10 cellular contexts compared by ENCODE assay signal in genomic region chr6:13413906-13414555, GRCh38.
DNase-seq lines count a peak whose midpoint lies in the region; ATAC-seq, FAIRE-seq and TF ChIP-seq lines count a peak whose summit lies in the region.
"Had no signal": no experiment of that assay in that cellular context is flagged by ENCODE, and none has a peak within 500 bp of the region (broad histone marks: within the 10 kb centered on the region; RNA-seq: fewer than 3 reads in every experiment).

No MANE protein-coding gene starts in this region.

- H3K36me3 ChIP-seq in gastroesophageal sphincter (no peaks in the 10 kb centered on the region), neural progenitor cell (no peaks in the 10 kb centered on the region)
- H3K36me3 ChIP-seq: BE2C had no signal

- H3K27ac Mint-ChIP-seq in neural progenitor cell: no peak overlapping the region

- no peak overlapping the region for H2AFZ ChIP-seq in neural progenitor cell (replicated peaks)

- H3K4me1 Mint-ChIP-seq in neural progenitor cell: peaks cover 47% of the 10 kb centered on the region

- TF ChIP-seq CTCF in A549 (IDR thresholded peaks at IDR 0.05) (no peak), gastroesophageal sphincter (IDR thresholded peaks at IDR 0.05) (no peak), neural progenitor cell (IDR thresholded peaks at IDR 0.05) (no peak)

- ATAC-seq in A549 (peak in 1 of 2 experiments; percentile 22; a peak in 2 of 6 replicates), SK-N-SH treated with all-trans-retinoic acid at 6 μM for 48 hours (peak; percentile 28; the same call in 2 of the 3 replicates), gastroesophageal sphincter (peak; percentile 48), HG03342 (IDR thresholded peaks at IDR 0.05; ENCODE audit: unreplicated experiment) (no peak)

- no peak for TF ChIP-seq RAD21 in A549 (conservative IDR thresholded peaks at IDR 0.05 in 1 of 2, IDR thresholded peaks at IDR 0.05 in 1 of 2)

- H3K9me3 Mint-ChIP-seq in neural progenitor cell: no peaks in the 10 kb centered on the region

- H3K27ac ChIP-seq in A549 (peak overlapping the region; percentile 66 to 80; a peak in 5 of 6 replicates), gastroesophageal sphincter (peak overlapping the region in 3 of 4 donors; percentile 2 to 29 (median 15)), neural progenitor cell (no peak overlapping the region)

- DNase-seq in A549 (ENCODE audit: low read depth in 1 of 2, low spot score in 1 of 2): no peak
- DNase-seq in neural progenitor cell (ENCODE audit: low spot score): peak; percentile 29
- no peak for DNase-seq in GM19239 (ENCODE audit: insufficient read length, low spot score)
- no peak for DNase-seq in HT-29 (ENCODE audit: low spot score)
- DNase-seq in SK-N-DZ (ENCODE audit: low spot score): no peak
- DNase-seq: BE2C, NCI-H187 treated with DMSO at 0.1 percent for 48 hours had no signal

- H3K9ac ChIP-seq in neural progenitor cell: no peak overlapping the region

- CTCF ChIA-PET in A549 (lab: Yijun Ruan, JAX): interaction anchor here (1.2 kb wide), 1 partner anchor 25 kb away, joined by 4 read pairs; no protein-coding TSS in a partner anchor

- no peaks in the 10 kb centered on the region for H3K36me3 Mint-ChIP-seq in neural progenitor cell

- H3K4me3 ChIP-seq in A549: no peak overlapping the region
- no peak overlapping the region for H3K4me3 ChIP-seq in gastroesophageal sphincter
- H3K4me3 ChIP-seq in neural progenitor cell: no peak overlapping the region

- H3K9me3 ChIP-seq in A549 (no peaks in the 10 kb centered on the region), gastroesophageal sphincter (no peaks in the 10 kb centered on the region), neural progenitor cell (ENCODE audit: low read depth) (no peaks in the 10 kb centered on the region)
- H3K9me3 ChIP-seq: BE2C had no signal

- TF ChIP-seq EP300 in A549 (IDR thresholded peaks at IDR 0.05) (no peak), gastroesophageal sphincter (IDR thresholded peaks at IDR 0.05) (no peak)

- H3K4me1 ChIP-seq in A549 (peaks cover 44% of the 10 kb centered on the region), gastroesophageal sphincter (peaks cover 0 to 60% (median 20%) of the 10 kb centered on the region in 3 donors), neural progenitor cell (peaks cover 22% of the 10 kb centered on the region)
- H3K4me1 ChIP-seq: BE2C had no signal

- 65% methylated on average over 7 of the region's 7 CpGs for WGBS in A549 (ENCODE audit: missing lambda C conversion rate)
- 51 to 60% methylated on average over 6 of the region's 7 CpGs for WGBS in gastroesophageal sphincter (ENCODE audit: low coverage in 1 of 2), 2 donors

- peaks cover 2% of the 10 kb centered on the region for H3K27me3 Mint-ChIP-seq in neural progenitor cell (ENCODE audit: insufficient read depth, low read depth)

- POLR2A ChIA-PET in A549 (lab: Yijun Ruan, JAX): no interaction called here

- TF ChIP-seq POLR2A in A549 (IDR thresholded peaks at IDR 0.05; ENCODE audit: low read length): no peak
- TF ChIP-seq POLR2A in gastroesophageal sphincter (IDR thresholded peaks at IDR 0.05): no peak

- peak overlapping the region; percentile 36; the same call in 2 of the 3 replicates for H3K4me2 ChIP-seq in A549
- H3K4me2 ChIP-seq in neural progenitor cell: peak overlapping the region; percentile 7

- H4K20me1 ChIP-seq in neural progenitor cell (ENCODE audit: low read depth): no peaks in the 10 kb centered on the region

- H3F3A ChIP-seq in neural progenitor cell (ENCODE audit: low read depth): no peaks in the 10 kb centered on the region

- H3K79me2 ChIP-seq in neural progenitor cell (ENCODE audit: low read depth): no peaks in the 10 kb centered on the region

- FAIRE-seq in A549 (lab: Jason Lieb, UNC): no peak
- FAIRE-seq in GM19239 (lab: Jason Lieb, UNC): no peak

- H3K27me3 ChIP-seq in gastroesophageal sphincter (no peaks in the 10 kb centered on the region), neural progenitor cell (no peaks in the 10 kb centered on the region)
- H3K27me3 ChIP-seq: BE2C had no signal

- no peak overlapping the region for H3K4me3 Mint-ChIP-seq in neural progenitor cell

TF ChIP-seq in A549, 52 proteins besides CTCF, POLR2A, EP300 and RAD21:
- TF ChIP-seq JUNB (IDR thresholded peaks at IDR 0.05) (no peak), POLR2AphosphoS2 (conservative IDR thresholded peaks at IDR 0.05; ENCODE audit: low read length) (no peak), CBX2 (IDR thresholded peaks at IDR 0.05; ENCODE audit: borderline replicate concordance, low read depth) (no peak)

TF ChIP-seq in SK-N-SH treated with all-trans-retinoic acid at 6 μM for 48 hours, 23 proteins besides CTCF, POLR2A, EP300 and RAD21:
- no peak for TF ChIP-seq POU6F1 (CRISPR knock-in tag; IDR thresholded peaks at IDR 0.05; ENCODE audit: borderline replicate concordance, low read depth)
- TF ChIP-seq TCF4 (CRISPR knock-in tag; IDR thresholded peaks at IDR 0.05; ENCODE audit: borderline replicate concordance): peak; percentile 54; the same call in 1 of the 2 replicates
